In genomic region chr15:85704720-85705119, GRCh38 we compare ENCODE assay signal across 9 cellular contexts.
DNase-seq lines count a peak whose midpoint lies in the region; ATAC-seq and TF ChIP-seq lines count a peak whose summit lies in the region.
"Had no signal": no experiment of that assay in that cellular context is flagged by ENCODE, and none has a peak within 500 bp of the region (broad histone marks: within the 10 kb centered on the region; RNA-seq: fewer than 3 reads in every experiment).

No MANE protein-coding gene starts in this region.

- DNase-seq in GM06990 (ENCODE audit: extremely low read depth, insufficient read length) (no peak), T-cell (no peak), left cardiac atrium (no peak), smooth muscle cell (lab: John Stamatoyannopoulos, UW; ENCODE audit: unreplicated experiment) (no peak), retina (no peak), hepatic stellate cell (ENCODE audit: low spot score) (no peak), midbrain (lab: John Stamatoyannopoulos, UW) (no peak)
- DNase-seq: effector CD8-positive, alpha-beta T cell had no signal

- intact Hi-C loops in left cardiac atrium (cut with DNase I), result no loop called here

- H2AFZ ChIP-seq in smooth muscle cell (ENCODE audit: low read depth), result no peak overlapping the region

- peak overlapping the region; percentile 97 for H3K27ac ChIP-seq in smooth muscle cell (ENCODE audit: low read depth)

- H3K4me3 ChIP-seq in GM06990 (replicated peaks; ENCODE audit: low read depth, low read length) (0 out of 2 replicates have a peak overlapping the region, but pooled peaks have one; percentile 12), smooth muscle cell (no peak overlapping the region)

- WGBS in smooth muscle cell (ENCODE audit: low lambda C conversion rate), result 31% methylated on average over 2 of the region's 2 CpGs

- no peaks in the 10 kb centered on the region for H3K27me3 Mint-ChIP-seq in T-cell

- H3K4me1 ChIP-seq in smooth muscle cell (ENCODE audit: low read depth), result peaks cover 25% of the 10 kb centered on the region

- POLR2A ChIA-PET in T-cell (lab: Charles Lee), result interaction anchor here in 1 of 2 donors (0.7 to 1.7 kb wide), 4 partner anchors 11 to 36 kb away, joined by 4 to 16 read pairs (median 6); no protein-coding TSS in a partner anchor

- H3K4me2 ChIP-seq in smooth muscle cell, result peak overlapping the region; percentile 77

- peak overlapping the region; percentile 84 for H3K9ac ChIP-seq in smooth muscle cell (ENCODE audit: low read depth)

- CTCF ChIA-PET in T-cell (lab: Charles Lee), result no interaction called here

- H3K9me3 ChIP-seq in smooth muscle cell (replicated peaks; ENCODE audit: low read depth), result no peaks in the 10 kb centered on the region

- peak overlapping the region; percentile 96 to 98 for H3K27ac Mint-ChIP-seq in T-cell

- no peak for TF ChIP-seq CTCF in GM06990 (IDR thresholded peaks at IDR 0.05; ENCODE audit: insufficient read depth, low read length, poor library complexity, severe bottlenecking)
- no peak for TF ChIP-seq CTCF in smooth muscle cell (IDR thresholded peaks at IDR 0.05; ENCODE audit: borderline replicate concordance, insufficient read depth, poor library complexity, severe bottlenecking)

- peaks cover 81 to 92% (median 91%) of the 10 kb centered on the region in 3 donors for H3K4me1 Mint-ChIP-seq in T-cell

- no peaks in the 10 kb centered on the region; the same call in 1 of the 2 replicates for H3K36me3 ChIP-seq in GM06990 (ENCODE audit: control insufficient read depth, insufficient read depth, low read length)
- no peaks in the 10 kb centered on the region for H3K36me3 ChIP-seq in smooth muscle cell (ENCODE audit: low read depth)

- no peaks in the 10 kb centered on the region for H3K9me3 Mint-ChIP-seq in T-cell

- H3K27me3 ChIP-seq in GM06990 (replicated peaks; ENCODE audit: control insufficient read depth, insufficient read depth, low read length), result no peaks in the 10 kb centered on the region
- H3K27me3 ChIP-seq in smooth muscle cell (ENCODE audit: low read depth), result no peaks in the 10 kb centered on the region

- peak overlapping the region; percentile 63 to 80 (median 74) for H3K4me3 Mint-ChIP-seq in T-cell

- ATAC-seq in T-cell (replicated peaks in 1 of 4) (no peak), left cardiac atrium (peak; percentile 7 to 39), HG03521 (IDR thresholded peaks at IDR 0.05; ENCODE audit: unreplicated experiment) (no peak)

- H4K20me1 ChIP-seq in smooth muscle cell (ENCODE audit: low read depth), result no peaks in the 10 kb centered on the region

- H3K79me2 ChIP-seq in smooth muscle cell (ENCODE audit: low read depth), result peaks cover 1% of the 10 kb centered on the region

- peaks cover 48% of the 10 kb centered on the region for H3F3A ChIP-seq in smooth muscle cell (ENCODE audit: low read depth)

- H3K36me3 Mint-ChIP-seq in T-cell, result peaks cover 35% of the 10 kb centered on the region

Comparison
In these comparisons a context has a peak if more than half of its experiments do, and no peak if none do; other contexts are left out.
1. ATAC-seq: peak in left cardiac atrium (2 of 2); none in T-cell (0 of 4) and HG03521 (single experiment).